ENCODE assay signal across 18 cellular contexts in the genomic region with DNA sequence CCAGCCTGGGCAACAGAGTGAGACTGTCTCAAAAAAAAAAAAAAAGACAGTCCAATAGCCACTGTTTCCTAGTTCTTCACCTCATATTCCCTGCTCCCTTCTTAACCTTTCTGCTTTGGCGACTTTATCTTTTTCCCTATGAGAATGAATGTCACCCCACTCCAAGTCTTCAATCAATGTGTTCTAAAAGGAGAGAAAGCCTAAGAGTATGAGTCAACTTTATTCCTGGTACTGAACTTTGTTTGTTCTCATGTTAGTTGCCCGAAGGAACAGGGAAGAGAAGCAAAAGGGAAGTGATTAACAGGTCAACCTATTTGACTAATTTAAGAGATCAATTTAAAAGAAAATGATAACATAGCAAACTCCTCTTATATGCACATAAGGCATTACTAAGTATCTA. TPM values are rescaled to one million over a fixed set of nuclear protein-coding genes. Genes with fewer than 3 reads are reported as not detected.
DNase-seq lines count a peak whose midpoint lies in the region; ATAC-seq and TF ChIP-seq lines count a peak whose summit lies in the region.
"Had no signal": no experiment of that assay in that cellular context is flagged by ENCODE, and none has a peak within 500 bp of the region (broad histone marks: within the 10 kb centered on the region; RNA-seq: fewer than 3 reads in every experiment).

No MANE protein-coding gene starts in this region.

- intact Hi-C loops in esophagus squamous epithelium (cut with DNase I) (no loop called here), mucosa of descending colon (cut with DNase I, micrococcal nuclease) (no loop called here), transverse colon (cut with DNase I; ENCODE audit: low total_unique reads) (loop anchor here (5.0 kb wide), 1 partner anchor 39 kb away; a partner anchor contains a TSS), lower leg skin (cut with DNase I; ENCODE audit: low total_unique reads) (no loop called here)

- H3K36me3 Mint-ChIP-seq in activated CD4-positive, alpha-beta T cell treated with anti-CD3 and anti-CD28 coated beads, Interleukin-2, amount 10 ng/mL, durations not matched to agents 7 days and 5 days (ENCODE audit: low read depth) = peaks cover 9% of the 10 kb centered on the region

- peak overlapping the region; percentile 51 for H3K27ac Mint-ChIP-seq in activated CD4-positive, alpha-beta T cell treated with anti-CD3 and anti-CD28 coated beads, Interleukin-2, amount 10 ng/mL, durations not matched to agents 7 days and 5 days
- H3K27ac Mint-ChIP-seq: activated naive CD4-positive, alpha-beta T cell treated with anti-CD3 and anti-CD28 coated beads, Interleukin-2, amount 50 U/mL, for 72 hours; stimulated activated memory B cell treated with anti-CD40 and anti-IgM and Interleukin-4, amounts not matched to agents 10 μg/mL and 1 μg/mL and 100 μg/mL, for 72 hours; type B pancreatic cell had no signal

- no peaks in the 10 kb centered on the region for H3K9me3 Mint-ChIP-seq in activated CD4-positive, alpha-beta T cell treated with anti-CD3 and anti-CD28 coated beads, Interleukin-2, amount 10 ng/mL, durations not matched to agents 7 days and 5 days
- H3K9me3 Mint-ChIP-seq: activated naive CD4-positive, alpha-beta T cell treated with anti-CD3 and anti-CD28 coated beads, Interleukin-2, amount 50 U/mL, for 72 hours; stimulated activated memory B cell treated with anti-CD40 and anti-IgM and Interleukin-4, amounts not matched to agents 10 μg/mL and 1 μg/mL and 100 μg/mL, for 72 hours; type B pancreatic cell had no signal

- H3K36me3 ChIP-seq in esophagus squamous epithelium (no peaks in the 10 kb centered on the region), mucosa of descending colon (ENCODE audit: low read depth) (no peaks in the 10 kb centered on the region), transverse colon (no peaks in the 10 kb centered on the region)

- H3K4me3 Mint-ChIP-seq in activated CD4-positive, alpha-beta T cell treated with anti-CD3 and anti-CD28 coated beads, Interleukin-2, amount 10 ng/mL, durations not matched to agents 7 days and 5 days = no peak overlapping the region
- H3K4me3 Mint-ChIP-seq: stimulated activated memory B cell treated with anti-CD40 and anti-IgM and Interleukin-4, amounts not matched to agents 10 μg/mL and 1 μg/mL and 100 μg/mL, for 72 hours; type B pancreatic cell had no signal

- ATAC-seq in mucosa of descending colon = peak; percentile 33
- ATAC-seq: activated naive CD4-positive, alpha-beta T cell treated with anti-CD3 and anti-CD28 coated beads, Interleukin-2, amount 50 U/mL, for 72 hours; HCT116; stimulated activated memory B cell treated with anti-CD40 and anti-IgM and Interleukin-4, amounts not matched to agents 10 μg/mL and 1 μg/mL and 100 μg/mL, for 72 hours had no signal

- no peaks in the 10 kb centered on the region for H3K27me3 Mint-ChIP-seq in activated CD4-positive, alpha-beta T cell treated with anti-CD3 and anti-CD28 coated beads, Interleukin-2, amount 10 ng/mL, durations not matched to agents 7 days and 5 days
- H3K27me3 Mint-ChIP-seq: stimulated activated memory B cell treated with anti-CD40 and anti-IgM and Interleukin-4, amounts not matched to agents 10 μg/mL and 1 μg/mL and 100 μg/mL, for 72 hours; type B pancreatic cell had no signal

- TF ChIP-seq CTCF in esophagus squamous epithelium (IDR thresholded peaks at IDR 0.05) (no peak), mucosa of descending colon (IDR thresholded peaks at IDR 0.05) (no peak), transverse colon (IDR thresholded peaks at IDR 0.05) (no peak), lower leg skin (IDR thresholded peaks at IDR 0.05) (no peak)

- no peak for TF ChIP-seq EP300 in transverse colon (IDR thresholded peaks at IDR 0.05; ENCODE audit: low read depth)

- in situ Hi-C loops in transverse colon (cut with MboI; ENCODE audit: low pct_ligation_motif_present in 1 of 4, low pct_unique_long_range_greater_than_20kb in 1 of 4, low sequenced_read_pairs in 3 of 4) = no loop called here

- no peak overlapping the region for H3K4me3 ChIP-seq in esophagus squamous epithelium
- H3K4me3 ChIP-seq in mucosa of descending colon = no peak overlapping the region
- no peak overlapping the region for H3K4me3 ChIP-seq in transverse colon
- no peak overlapping the region for H3K4me3 ChIP-seq in lower leg skin (ENCODE audit: low read depth, poor library complexity, severe bottlenecking)
- H3K4me3 ChIP-seq: BLaER1 treated with 17β-estradiol and CSF1 and Interleukin-3, amounts not matched to agents 10 nM and 100 nM had no signal

- 25 to 50% methylated on average over 2 of the region's 2 CpGs for WGBS in esophagus squamous epithelium, 2 donors
- 55 to 73% methylated on average over 2 of the region's 2 CpGs for WGBS in transverse colon (ENCODE audit: low coverage in 1 of 2), 2 donors
- 52 to 55% methylated on average over 2 of the region's 2 CpGs for whole genome bisulfite sequencing in lower leg skin, 2 donors

- POLR2A ChIA-PET in activated CD4-positive, alpha-beta T cell treated with anti-CD3 and anti-CD28 coated beads, Interleukin-2, amount 10 ng/mL, durations not matched to agents 7 days and 5 days (lab: Charles Lee) = no interaction called here

- H3K27me3 ChIP-seq in esophagus squamous epithelium = no peaks in the 10 kb centered on the region
- H3K27me3 ChIP-seq in transverse colon = no peaks in the 10 kb centered on the region
- H3K27me3 ChIP-seq: BLaER1 treated with 17β-estradiol and CSF1 and Interleukin-3, amounts not matched to agents 10 nM and 100 nM had no signal

- TF ChIP-seq POLR2A in esophagus squamous epithelium (IDR thresholded peaks at IDR 0.05) (no peak), transverse colon (IDR thresholded peaks at IDR 0.05) (no peak), lower leg skin (IDR thresholded peaks at IDR 0.05) (no peak)

- CTCF ChIA-PET in activated CD4-positive, alpha-beta T cell treated with anti-CD3 and anti-CD28 coated beads, Interleukin-2, amount 10 ng/mL, durations not matched to agents 7 days and 5 days (lab: Charles Lee) = no interaction called here

- no peak for DNase-seq in activated CD4-positive, alpha-beta T cell treated with anti-CD3 and anti-CD28 coated beads, Interleukin-2, amount 10 ng/mL, durations not matched to agents 7 days and 5 days
- DNase-seq in activated CD4-positive, alpha-beta T cell treated with anti-CD3 and anti-CD28 coated beads, Interleukin-2, amount 50 U/mL, for 48 hours = no peak
- no peak for DNase-seq in esophagus squamous epithelium (lab: John Stamatoyannopoulos, UW)
- DNase-seq in mucosa of descending colon = no peak
- no peak for DNase-seq in transverse colon
- DNase-seq in lower leg skin (ENCODE audit: low spot score in 2 of 2) = no peak
- no peak for DNase-seq in NCI-H2196 treated with DMSO at 0.1 percent for 48 hours (lab: John Stamatoyannopoulos, UW; ENCODE audit: unreplicated experiment)
- DNase-seq in NCI-H446 (lab: John Stamatoyannopoulos, UW) = no peak
- DNase-seq: 8988T; activated T-cell treated with anti-CD3 and anti-CD28 coated beads, Interleukin-2, amount 50 U/mL, for 1 hour; kidney glomerular epithelial cell; NCI-H2029 treated with DMSO at 0.1 percent for 48 hours; NCI-H526 had no signal

- peaks cover 3% of the 10 kb centered on the region for H3K4me1 Mint-ChIP-seq in activated CD4-positive, alpha-beta T cell treated with anti-CD3 and anti-CD28 coated beads, Interleukin-2, amount 10 ng/mL, durations not matched to agents 7 days and 5 days
- H3K4me1 Mint-ChIP-seq: stimulated activated memory B cell treated with anti-CD40 and anti-IgM and Interleukin-4, amounts not matched to agents 10 μg/mL and 1 μg/mL and 100 μg/mL, for 72 hours had no signal

- H3K27ac ChIP-seq in esophagus squamous epithelium (peak overlapping the region in 3 of 4 donors; percentile 32 to 46 (median 37)), transverse colon (peak overlapping the region; percentile 65 to 80 (median 76))
- H3K27ac ChIP-seq: BLaER1 treated with 17β-estradiol and CSF1 and Interleukin-3, amounts not matched to agents 10 nM and 100 nM had no signal

- peaks cover 6 to 72% (median 33%) of the 10 kb centered on the region in 3 donors for H3K4me1 ChIP-seq in esophagus squamous epithelium
- H3K4me1 ChIP-seq in mucosa of descending colon (ENCODE audit: low read depth) = no peaks in the 10 kb centered on the region
- peaks cover 0 to 10% (median 2%) of the 10 kb centered on the region in 4 donors for H3K4me1 ChIP-seq in transverse colon

- H3K9me3 ChIP-seq in esophagus squamous epithelium = no peaks in the 10 kb centered on the region
- no peaks in the 10 kb centered on the region for H3K9me3 ChIP-seq in mucosa of descending colon
- H3K9me3 ChIP-seq in transverse colon = no peaks in the 10 kb centered on the region
- H3K9me3 ChIP-seq: BLaER1 treated with 17β-estradiol and CSF1 and Interleukin-3, amounts not matched to agents 10 nM and 100 nM had no signal

RNA-seq across cellular contexts. Expression of a gene that starts 39.9 kb away (rescaled TPM):
- 10 to 100 TPM; 54.0 to 55.4 TPM for total RNA-seq in activated CD4-positive, alpha-beta T cell treated with anti-CD3 and anti-CD28 coated beads, Interleukin-2, amount 10 ng/mL, durations not matched to agents 7 days and 5 days
- total RNA-seq in esophagus squamous epithelium = 10 to 100 TPM; 19.1 to 80.3 (median 57.9) TPM
- 100 to 1,000 TPM in 1 of 3 donors, 10 to 100 TPM in 2; 71.2 to 172 (median 88.0) TPM for total RNA-seq in mucosa of descending colon
- total RNA-seq in transverse colon = 100 to 1,000 TPM in 2 of 4 donors, 10 to 100 TPM in 2; 21.5 to 177 (median 109) TPM
- total RNA-seq in lower leg skin = 10 to 100 TPM; 17.9 to 38.9 (median 31.1) TPM
